14 cellular contexts compared by ENCODE assay signal in the genomic region with DNA sequence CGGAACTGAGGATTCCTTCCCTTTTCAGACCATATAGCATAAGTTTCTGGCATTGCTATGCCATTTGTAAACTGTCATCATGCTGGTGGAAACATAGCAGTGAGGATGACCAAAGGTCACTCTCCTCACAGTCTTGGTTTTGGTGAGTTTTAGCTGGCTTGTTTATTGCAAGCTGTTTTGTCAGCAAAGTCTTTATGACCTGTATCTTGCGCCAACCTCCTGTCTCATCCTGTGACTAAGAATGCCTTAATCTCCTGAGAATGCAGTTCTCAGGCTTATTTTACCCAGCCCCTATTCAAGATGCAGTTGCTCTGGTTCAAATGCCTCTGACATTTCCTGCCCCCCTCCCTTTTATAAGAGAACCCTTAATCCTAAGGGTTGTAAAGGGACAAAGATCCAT. TPM values are rescaled to one million over a fixed set of nuclear protein-coding genes. Genes with fewer than 3 reads are reported as not detected.
A peak's percentile ranks its signal among the peaks of the same experiment; 100 is the strongest.
DNase-seq lines count a peak whose midpoint lies in the region; ATAC-seq and TF ChIP-seq lines count a peak whose summit lies in the region.
"Had no signal": no experiment of that assay in that cellular context is flagged by ENCODE, and none has a peak within 500 bp of the region (broad histone marks: within the 10 kb centered on the region; RNA-seq: fewer than 3 reads in every experiment).

No MANE protein-coding gene starts in this region.

- no peak overlapping the region for H3K4me3 ChIP-seq in esophagus muscularis mucosa
- H3K4me3 ChIP-seq in neuron (ENCODE audit: low read length): no peak overlapping the region
- H3K4me3 ChIP-seq in transverse colon: no peak overlapping the region

- no peak for ATAC-seq in HG03460 (IDR thresholded peaks at IDR 0.05; ENCODE audit: unreplicated experiment)
- ATAC-seq: WTC11 had no signal

- WGBS in esophagus muscularis mucosa: 82% methylated on average over 2 of the region's 2 CpGs
- WGBS in transverse colon (ENCODE audit: low coverage in 1 of 2), 2 donors: 40 to 45% methylated on average over 2 of the region's 2 CpGs

- H3K4me1 ChIP-seq in esophagus muscularis mucosa: peaks cover 0 to 8% (median 6%) of the 10 kb centered on the region in 4 donors
- H3K4me1 ChIP-seq in neuron (ENCODE audit: insufficient read depth, low read length): peaks cover 18% of the 10 kb centered on the region
- H3K4me1 ChIP-seq in transverse colon: no peaks in the 10 kb centered on the region

- TF ChIP-seq CTCF in esophagus muscularis mucosa (IDR thresholded peaks at IDR 0.05): no peak
- no peak for TF ChIP-seq CTCF in transverse colon (IDR thresholded peaks at IDR 0.05)

- intact Hi-C loops in esophagus muscularis mucosa (cut with DNase I): no loop called here
- intact Hi-C loops in transverse colon (cut with DNase I; ENCODE audit: low total_unique reads): no loop called here

- H3K27ac ChIP-seq in esophagus muscularis mucosa (replicated peaks in 1 of 4): no peak overlapping the region
- H3K27ac ChIP-seq in transverse colon: no peak overlapping the region

- no peaks in the 10 kb centered on the region for H3K36me3 ChIP-seq in esophagus muscularis mucosa
- no peaks in the 10 kb centered on the region for H3K36me3 ChIP-seq in neuron (ENCODE audit: insufficient read depth, low read length)
- H3K36me3 ChIP-seq in transverse colon: no peaks in the 10 kb centered on the region

- H3K27me3 ChIP-seq in esophagus muscularis mucosa (no peaks in the 10 kb centered on the region), neuron (ENCODE audit: insufficient read depth, low read length) (no peaks in the 10 kb centered on the region), transverse colon (no peaks in the 10 kb centered on the region)

- TF ChIP-seq POLR2A in esophagus muscularis mucosa (IDR thresholded peaks at IDR 0.05; ENCODE audit: low read depth) (no peak), transverse colon (IDR thresholded peaks at IDR 0.05) (no peak)

- in situ Hi-C loops in transverse colon (cut with MboI; ENCODE audit: low pct_ligation_motif_present in 1 of 4, low pct_unique_long_range_greater_than_20kb in 1 of 4, low sequenced_read_pairs in 3 of 4): no loop called here

- peak overlapping the region; percentile 32 for H2AFZ ChIP-seq in neuron (ENCODE audit: low read depth, low read length)

- H3K9me3 ChIP-seq in esophagus muscularis mucosa: no peaks in the 10 kb centered on the region
- no peaks in the 10 kb centered on the region for H3K9me3 ChIP-seq in neuron (ENCODE audit: low read length)
- no peaks in the 10 kb centered on the region for H3K9me3 ChIP-seq in transverse colon

- TF ChIP-seq EP300 in esophagus muscularis mucosa (IDR thresholded peaks at IDR 0.05) (no peak), transverse colon (IDR thresholded peaks at IDR 0.05; ENCODE audit: low read depth) (no peak)

- DNase-seq in EH (ENCODE audit: low read depth) (peak; percentile 65), RKO (ENCODE audit: low spot score) (peak; percentile 66), esophagus muscularis mucosa (ENCODE audit: extremely low spot score) (peak; percentile 37), transverse colon (no peak), DMS 273 (lab: John Stamatoyannopoulos, UW; ENCODE audit: unreplicated experiment) (no peak)
- no peak for DNase-seq in stimulated activated CD4-positive, alpha-beta T cell treated with anti-CD3 and anti-CD28 coated beads, Interleukin-4, amount 100 ng/mL, for 24 hours
- DNase-seq: activated naive CD4-positive, alpha-beta T cell treated with Interleukin-2 at 50 U/mL for 16 hours; AML-193; hypothalamus; NCI-H1092; stimulated activated CD4-positive, alpha-beta T cell treated with anti-CD3 and anti-CD28 coated beads, Interleukin-12 subunit alpha, Interleukin-12 subunit beta, amount 100 ng/mL, for 4 hours had no signal

RNA-seq across cellular contexts. Expression of a gene that starts 26.7 kb away (rescaled TPM):
- 1 to 10 TPM in 2 of 4 donors, under 1 TPM in 2; 0.63 to 1.2 (median 0.93) TPM for total RNA-seq in esophagus muscularis mucosa
- under 1 TPM in 2 of 4 donors, not detected in 2; 0.48 to 1.00 TPM for total RNA-seq in transverse colon

Comparison
In these comparisons a context has a peak if more than half of its experiments do, and no peak if none do; other contexts are left out.
1. DNase-seq: peak in EH (single experiment), RKO (single experiment) and esophagus muscularis mucosa (single experiment); none in stimulated activated CD4-positive, alpha-beta T cell treated with anti-CD3 and anti-CD28 coated beads, Interleukin-4, amount 100 ng/mL, for 24 hours (single experiment), transverse colon (single experiment) and DMS 273 (single experiment).